ENCODE assay signal across 9 cellular contexts in the genomic region with DNA sequence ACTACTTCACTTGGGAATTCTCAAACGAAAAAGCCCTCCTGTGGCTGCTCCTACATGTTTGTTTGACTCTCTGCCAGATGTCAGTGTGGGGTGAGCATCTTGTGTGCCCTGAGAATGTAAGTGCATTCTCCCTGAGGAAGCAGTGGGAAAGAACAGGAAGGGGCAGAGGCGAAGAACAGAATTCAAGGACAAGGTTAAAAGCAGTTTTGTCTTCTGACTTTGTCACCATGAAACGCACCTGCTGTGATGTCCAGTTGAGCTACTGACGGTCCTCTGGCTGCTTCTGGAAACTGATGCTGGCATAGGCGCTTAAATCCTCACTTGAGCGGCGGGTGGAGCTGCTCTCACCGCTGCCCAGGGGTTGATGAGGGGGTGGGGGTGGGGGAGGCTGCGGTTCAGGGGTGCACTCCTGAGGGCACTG. TPM values are rescaled to one million over a fixed set of nuclear protein-coding genes. Genes with fewer than 3 reads are reported as not detected.
DNase-seq lines count a peak whose midpoint lies in the region; ATAC-seq and TF ChIP-seq lines count a peak whose summit lies in the region.
"Had no signal": no experiment of that assay in that cellular context is flagged by ENCODE, and none has a peak within 500 bp of the region (broad histone marks: within the 10 kb centered on the region; RNA-seq: fewer than 3 reads in every experiment).

No MANE protein-coding gene starts in this region.

- H3K27me3 ChIP-seq in GM23248 (replicated peaks; ENCODE audit: insufficient read depth): no peaks in the 10 kb centered on the region
- H3K27me3 ChIP-seq in Peyer's patch: no peaks in the 10 kb centered on the region
- no peaks in the 10 kb centered on the region for H3K27me3 ChIP-seq in sigmoid colon

- no peaks in the 10 kb centered on the region for H3K36me3 ChIP-seq in GM23248 (ENCODE audit: low read depth)
- no peaks in the 10 kb centered on the region for H3K36me3 ChIP-seq in Peyer's patch
- H3K36me3 ChIP-seq in sigmoid colon: no peaks in the 10 kb centered on the region
- H3K36me3 ChIP-seq: WERI-Rb-1 had no signal

- peak overlapping the region; percentile 95 for H3K9ac ChIP-seq in GM23248

- H3K27ac ChIP-seq in GM23248: peak overlapping the region; percentile 90
- H3K27ac ChIP-seq in Peyer's patch: peak overlapping the region; percentile 11 to 92 (median 70)
- H3K27ac ChIP-seq in sigmoid colon: peak overlapping the region; percentile 89 to 97 (median 96)
- H3K27ac ChIP-seq: WERI-Rb-1 had no signal

- H4K20me1 ChIP-seq in GM23248 (ENCODE audit: insufficient read depth): no peaks in the 10 kb centered on the region

- peak; percentile 74 for DNase-seq in GM23248
- DNase-seq in Peyer's patch: no peak
- peak; percentile 89 for DNase-seq in fibroblast of villous mesenchyme (ENCODE audit: low read depth)
- no peak for DNase-seq in sigmoid colon
- no peak for DNase-seq in ureter (ENCODE audit: low spot score)
- no peak for DNase-seq in UCSD-AML1 (lab: John Stamatoyannopoulos, UW; ENCODE audit: unreplicated experiment)
- DNase-seq: WERI-Rb-1 had no signal

- peak overlapping the region; percentile 35; the same call in 1 of the 2 replicates for H2AFZ ChIP-seq in GM23248

- no peaks in the 10 kb centered on the region for H3K9me3 ChIP-seq in GM23248 (ENCODE audit: low read depth)
- no peaks in the 10 kb centered on the region for H3K9me3 ChIP-seq in Peyer's patch
- no peaks in the 10 kb centered on the region for H3K9me3 ChIP-seq in sigmoid colon

- peaks cover 45% of the 10 kb centered on the region for H3F3A ChIP-seq in GM23248 (ENCODE audit: insufficient read depth)

- ATAC-seq in HG02884 (IDR thresholded peaks at IDR 0.05; ENCODE audit: unreplicated experiment) (no peak), HG03439 (IDR thresholded peaks at IDR 0.05; ENCODE audit: unreplicated experiment) (no peak)

- no peaks in the 10 kb centered on the region for H3K9me2 ChIP-seq in GM23248 (ENCODE audit: insufficient read depth)

- 3% methylated on average over 8 to 9 of the region's 9 CpGs for WGBS in GM23248 (ENCODE audit: low coverage in 1 of 2, low lambda C conversion rate in 2 of 2, missing lambda C conversion rate in 2 of 2), 2 experiments
- WGBS in sigmoid colon, 2 donors: 64% methylated on average over 9 of the region's 9 CpGs

- no peak for TF ChIP-seq CTCF in Peyer's patch (IDR thresholded peaks at IDR 0.05)
- no peak for TF ChIP-seq CTCF in fibroblast of villous mesenchyme (IDR thresholded peaks at IDR 0.05; ENCODE audit: insufficient read depth, low read depth, low read length)
- no peak for TF ChIP-seq CTCF in sigmoid colon (IDR thresholded peaks at IDR 0.05)

- H3K4me2 ChIP-seq in GM23248 (ENCODE audit: unreplicated experiment): peak overlapping the region; percentile 98

- TF ChIP-seq POLR2A in Peyer's patch (IDR thresholded peaks at IDR 0.05): no peak
- TF ChIP-seq POLR2A in sigmoid colon (IDR thresholded peaks at IDR 0.05): no peak

- intact Hi-C loops in sigmoid colon (cut with DNase I): loop anchor here (1.0 to 10.0 kb wide), 5 partner anchors 142 to 610 kb away; no protein-coding TSS in a partner anchor

- in situ Hi-C loops in GM23248 (cut with MboI): loop anchor here (5.0 to 10.0 kb wide), 3 partner anchors 370 to 907 kb away; no protein-coding TSS in a partner anchor

- H3K79me2 ChIP-seq in GM23248 (ENCODE audit: insufficient read depth): peaks cover 91% of the 10 kb centered on the region

- no peak for TF ChIP-seq EP300 in sigmoid colon (IDR thresholded peaks at IDR 0.05)

- H3K4me3 ChIP-seq in GM23248 (peak overlapping the region; percentile 75), Peyer's patch (peak overlapping the region in 3 of 4 donors; percentile 10 to 94 (median 82)), fibroblast of villous mesenchyme (ENCODE audit: low read depth, low read length) (peak overlapping the region; percentile 70), sigmoid colon (peak overlapping the region; percentile 61 to 91 (median 78))

- H3K4me1 ChIP-seq in GM23248 (ENCODE audit: insufficient read depth): peaks cover 28% of the 10 kb centered on the region
- peaks cover 0 to 17% (median 7%) of the 10 kb centered on the region in 4 donors for H3K4me1 ChIP-seq in Peyer's patch
- peaks cover 0 to 64% (median 46%) of the 10 kb centered on the region in 4 donors for H3K4me1 ChIP-seq in sigmoid colon

RNA-seq across cellular contexts. Expression of gene IRS1, which starts 4.9 kb away (rescaled TPM):
- 18.8 TPM in 2 replicates for total RNA-seq in GM23248 (2014; rRNA removed; shearing (Covaris generic))
- polyA plus RNA-seq in GM23248 (2016; fragmentation: Nextera tagmentation; extraction: Ambion mirVana) (8.4 and 9.1 TPM in 2 replicates), sigmoid colon (1 to 10 TPM; 2.3 to 7.6 (median 6.0) TPM)
- total RNA-seq in Peyer's patch (10 to 100 TPM in 3 of 4 donors, 1 to 10 TPM in 1; 8.3 to 67.7 (median 22.5) TPM), fibroblast of villous mesenchyme (33.2 and 33.8 TPM in 2 replicates), sigmoid colon (10 to 100 TPM; 18.5 to 29.1 (median 23.7) TPM), ureter (40.0 TPM)

RNA-seq across cellular contexts. Expression of gene RHBDD1, which starts 41.1 kb away (rescaled TPM):
- 7.8 and 24.3 TPM in 2 replicates for total RNA-seq in GM23248 (2014; rRNA removed; shearing (Covaris generic))
- polyA plus RNA-seq in GM23248 (2016; fragmentation: Nextera tagmentation; extraction: Ambion mirVana): 30.9 and 33.7 TPM in 2 replicates
- 10 to 100 TPM; 12.6 to 68.5 (median 30.6) TPM for total RNA-seq in Peyer's patch
- total RNA-seq in fibroblast of villous mesenchyme: 18.7 and 38.9 TPM in 2 replicates
- total RNA-seq in sigmoid colon: 10 to 100 TPM; 17.5 to 28.0 (median 23.1) TPM
- 10 to 100 TPM in 1 of 3 donors, 1 to 10 TPM in 2; 1.8 to 13.0 (median 5.3) TPM for polyA plus RNA-seq in sigmoid colon
- total RNA-seq in ureter: 78.5 TPM

Comparison
In these comparisons a context has a peak if more than half of its experiments do, and no peak if none do; other contexts are left out.
1. DNase-seq: peak in GM23248 (single experiment) and fibroblast of villous mesenchyme (single experiment); none in Peyer's patch (0 of 3), sigmoid colon (single experiment), ureter (single experiment) and UCSD-AML1 (single experiment).
2. Peak in every context shown above with its lines, with median percentiles within 50 percentile points of each other: H3K27ac ChIP-seq and H3K4me3 ChIP-seq.